ENCODE assay signal across 33 cellular contexts in genomic region chr17:68700391-68700790, GRCh38.
"Had no signal": no experiment of that assay in that cellular context is flagged by ENCODE, and none has a peak within 500 bp of the region (broad histone marks: within the 10 kb centered on the region; RNA-seq: fewer than 3 reads in every experiment).

No MANE protein-coding gene starts in this region.

- H3K27ac Mint-ChIP-seq: activated B cell treated with CpG ODN at 0.5 μM for 24 hours; activated CD4-positive, alpha-beta memory T cell treated with anti-CD3 and anti-CD28 coated beads, Interleukin-2, amount 10 ng/mL, durations not matched to agents 7 days and 5 days; activated CD8-positive, alpha-beta memory T cell treated with anti-CD3 and anti-CD28 coated beads, Interleukin-2, amount 10 ng/mL, durations not matched to agents 7 days and 5 days; activated naive CD4-positive, alpha-beta T cell treated with anti-CD3 and anti-CD28 coated beads, Interleukin-2, amount 10 ng/mL, durations not matched to agents 7 days and 5 days; activated naive CD8-positive, alpha-beta T cell; activated naive CD8-positive, alpha-beta T cell treated with anti-CD3 and anti-CD28 coated beads, Interleukin-2, amount 50 U/mL, for 24 hours had no signal

- H3K36me3 Mint-ChIP-seq: activated CD8-positive, alpha-beta memory T cell treated with anti-CD3 and anti-CD28 coated beads, Interleukin-2, amount 10 ng/mL, durations not matched to agents 7 days and 5 days; activated naive CD4-positive, alpha-beta T cell treated with anti-CD3 and anti-CD28 coated beads, Interleukin-2, amount 10 ng/mL, durations not matched to agents 7 days and 5 days; activated naive CD8-positive, alpha-beta T cell had no signal

- H3K4me3 Mint-ChIP-seq: activated B cell treated with CpG ODN at 0.5 μM for 24 hours; activated CD4-positive, alpha-beta memory T cell treated with anti-CD3 and anti-CD28 coated beads, Interleukin-2, amount 10 ng/mL, durations not matched to agents 7 days and 5 days; activated CD8-positive, alpha-beta memory T cell treated with anti-CD3 and anti-CD28 coated beads, Interleukin-2, amount 10 ng/mL, durations not matched to agents 7 days and 5 days; activated naive CD4-positive, alpha-beta T cell treated with anti-CD3 and anti-CD28 coated beads, Interleukin-2, amount 10 ng/mL, durations not matched to agents 7 days and 5 days; activated naive CD8-positive, alpha-beta T cell; activated naive CD8-positive, alpha-beta T cell treated with anti-CD3 and anti-CD28 coated beads, Interleukin-2, amount 50 U/mL, for 24 hours had no signal

- H3K9me3 ChIP-seq: body of pancreas, breast epithelium had no signal

- H3K36me3 ChIP-seq: breast epithelium had no signal

- H3K4me3 ChIP-seq: body of pancreas, breast epithelium had no signal

- H3K27me3 Mint-ChIP-seq: activated naive CD4-positive, alpha-beta T cell treated with anti-CD3 and anti-CD28 coated beads, Interleukin-2, amount 10 ng/mL, durations not matched to agents 7 days and 5 days; activated naive CD8-positive, alpha-beta T cell had no signal

- DNase-seq: activated B cell treated with CpG ODN at 0.5 μM for 24 hours; activated CD4-positive, alpha-beta memory T cell treated with anti-CD3 and anti-CD28 coated beads, Interleukin-2, amount 10 ng/mL, durations not matched to agents 7 days and 5 days; activated CD4-positive, alpha-beta T cell treated with anti-CD3 and anti-CD28 coated beads for 1 hour; activated CD4-positive, alpha-beta T cell treated with anti-CD3 and anti-CD28 coated beads for 48 hours; activated CD8-positive, alpha-beta memory T cell treated with anti-CD3 and anti-CD28 coated beads for 24 hours; activated CD8-positive, alpha-beta memory T cell treated with anti-CD3 and anti-CD28 coated beads, Interleukin-2, amount 10 ng/mL, durations not matched to agents 7 days and 5 days; activated CD8-positive, alpha-beta memory T cell treated with anti-CD3 and anti-CD28 coated beads, Interleukin-2, amount 50 U/mL, for 48 hours; activated effector memory CD4-positive, alpha-beta T cell treated with Interleukin-2 at 50 U/mL for 16 hours; activated naive CD4-positive, alpha-beta T cell treated with anti-CD3 and anti-CD28 coated beads, Interleukin-2, amount 10 ng/mL, durations not matched to agents 7 days and 5 days; activated naive CD8-positive, alpha-beta T cell treated with anti-CD3 and anti-CD28 coated beads, Interleukin-2, amount 50 U/mL, for 24 hours; activated T-cell treated with anti-CD3 and anti-CD28 coated beads, Interleukin-2, amount 50 U/mL, for 48 hours; body of pancreas; caudate nucleus; Karpas-422; KBM-7; NCI-H1105; NCI-H1417 treated with DMSO at 0.1 percent for 48 hours; NCI-H187 treated with DMSO at 0.1 percent for 48 hours; NCI-H2081; NCI-H2171 treated with DMSO at 0.1 percent for 48 hours; NCI-H2227 treated with DMSO at 0.1 percent for 48 hours; NCI-H446; NCI-H510A treated with DMSO at 0.1 percent for 48 hours; NCI-H526 treated with DMSO at 0.1 percent for 48 hours; NCI-H774; RPMI8226; SW 1271; T-helper 1 cell; T-helper 2 cell; T-helper 9 cell had no signal

- H3K4me1 ChIP-seq: body of pancreas, breast epithelium had no signal

- H3K27me3 ChIP-seq: body of pancreas, breast epithelium had no signal

- H3K9me3 Mint-ChIP-seq: activated B cell treated with CpG ODN at 0.5 μM for 24 hours; activated naive CD4-positive, alpha-beta T cell treated with anti-CD3 and anti-CD28 coated beads, Interleukin-2, amount 10 ng/mL, durations not matched to agents 7 days and 5 days had no signal

- H3K4me1 Mint-ChIP-seq: activated B cell treated with CpG ODN at 0.5 μM for 24 hours; activated CD4-positive, alpha-beta memory T cell treated with anti-CD3 and anti-CD28 coated beads, Interleukin-2, amount 10 ng/mL, durations not matched to agents 7 days and 5 days; activated CD8-positive, alpha-beta memory T cell treated with anti-CD3 and anti-CD28 coated beads, Interleukin-2, amount 10 ng/mL, durations not matched to agents 7 days and 5 days; activated naive CD4-positive, alpha-beta T cell treated with anti-CD3 and anti-CD28 coated beads, Interleukin-2, amount 10 ng/mL, durations not matched to agents 7 days and 5 days; activated naive CD8-positive, alpha-beta T cell treated with anti-CD3 and anti-CD28 coated beads, Interleukin-2, amount 50 U/mL, for 24 hours had no signal

- H3K27ac ChIP-seq: body of pancreas, VCaP had no signal
